ENCODE assay signal across 26 cellular contexts in genomic region chr16:47034455-47034854, GRCh38.
"Had no signal": no experiment of that assay in that cellular context is flagged by ENCODE, and none has a peak within 500 bp of the region (broad histone marks: within the 10 kb centered on the region; RNA-seq: fewer than 3 reads in every experiment).

No MANE protein-coding gene starts in this region.

- H3K9me3 Mint-ChIP-seq: activated B cell treated with CpG ODN at 0.5 μM for 24 hours; activated CD4-positive, alpha-beta T cell treated with anti-CD3 and anti-CD28 coated beads, Interleukin-2, amount 10 ng/mL, durations not matched to agents 24 days and 14 days; activated naive CD4-positive, alpha-beta T cell treated with anti-CD3 and anti-CD28 coated beads, Interleukin-2, amount 10 ng/mL, durations not matched to agents 7 days and 5 days; activated naive CD8-positive, alpha-beta T cell treated with anti-CD3 and anti-CD28 coated beads, Interleukin-2, amount 10 ng/mL, durations not matched to agents 7 days and 5 days; activated T-cell treated with anti-CD3 and anti-CD28 coated beads, Interleukin-2, amount 50 U/mL, for 4 hours; T-helper 1 cell treated with Interleukin-12 subunit alpha and Interleukin-12 subunit beta and Interleukin-4 antibody, amounts not matched to agents 30 μg/mL and 1 μg/mL, for 36 hours had no signal

- FAIRE-seq: RCC 7860 had no signal

- H3K4me3 ChIP-seq: adrenal gland, breast epithelium, MG63 had no signal

- H3K9me3 ChIP-seq: adrenal gland, breast epithelium, MG63 had no signal

- H3K36me3 Mint-ChIP-seq: activated naive CD4-positive, alpha-beta T cell treated with anti-CD3 and anti-CD28 coated beads, Interleukin-2, amount 10 ng/mL, durations not matched to agents 7 days and 5 days; activated naive CD8-positive, alpha-beta T cell treated with anti-CD3 and anti-CD28 coated beads, Interleukin-2, amount 10 ng/mL, durations not matched to agents 7 days and 5 days had no signal

- H3K27me3 ChIP-seq: adrenal gland, breast epithelium, MG63 had no signal

- H3K36me3 ChIP-seq: adrenal gland, breast epithelium, MG63 had no signal

- H3K27ac Mint-ChIP-seq: activated B cell treated with CpG ODN at 0.5 μM for 24 hours; activated CD4-positive, alpha-beta T cell treated with anti-CD3 and anti-CD28 coated beads, Interleukin-2, amount 10 ng/mL, durations not matched to agents 24 days and 14 days; activated naive CD4-positive, alpha-beta T cell treated with anti-CD3 and anti-CD28 coated beads, Interleukin-2, amount 10 ng/mL, durations not matched to agents 7 days and 5 days; activated naive CD8-positive, alpha-beta T cell treated with anti-CD3 and anti-CD28 coated beads, Interleukin-2, amount 10 ng/mL, durations not matched to agents 7 days and 5 days; T-helper 1 cell treated with Interleukin-12 subunit alpha and Interleukin-12 subunit beta and Interleukin-4 antibody, amounts not matched to agents 30 μg/mL and 1 μg/mL, for 36 hours had no signal

- H3K27ac ChIP-seq: adrenal gland, breast epithelium had no signal

- H3K4me1 ChIP-seq: breast epithelium had no signal

- ATAC-seq: activated T-cell treated with anti-CD3 and anti-CD28 coated beads, Interleukin-2, amount 50 U/mL, for 4 hours; PC-3 had no signal

- DNase-seq: activated B cell treated with CpG ODN at 0.5 μM for 24 hours; activated CD4-positive, alpha-beta T cell treated with anti-CD3 and anti-CD28 coated beads for 1 hour; activated CD4-positive, alpha-beta T cell treated with anti-CD3 and anti-CD28 coated beads, Interleukin-2, amount 10 ng/mL, durations not matched to agents 24 days and 14 days; activated CD4-positive, alpha-beta T cell treated with anti-CD3 and anti-CD28 coated beads, Interleukin-2, amount 50 U/mL, for 48 hours; activated CD8-positive, alpha-beta memory T cell treated with anti-CD3 and anti-CD28 coated beads for 24 hours; activated gamma-delta T cell; activated naive CD4-positive, alpha-beta T cell treated with anti-CD3 and anti-CD28 coated beads, Interleukin-2, amount 10 ng/mL, durations not matched to agents 7 days and 5 days; activated naive CD8-positive, alpha-beta T cell treated with anti-CD3 and anti-CD28 coated beads, Interleukin-2, amount 10 ng/mL, durations not matched to agents 7 days and 5 days; activated T-cell treated with anti-CD3 and anti-CD28 coated beads, Interleukin-2, amount 50 U/mL, for 4 hours; adrenal gland; aorta; caudate nucleus; MG63; MV-4-11; NCI-H1092 treated with DMSO at 0.1 percent for 48 hours; NCI-H1436; NCI-H1694 treated with DMSO at 0.1 percent for 48 hours; NCI-H2029 treated with DMSO at 0.1 percent for 48 hours; NCI-H446; NCI-H524; PC-3; SHP77 treated with DMSO at 0.1 percent for 48 hours; T-helper 9 cell had no signal

- H3K4me3 Mint-ChIP-seq: activated B cell treated with CpG ODN at 0.5 μM for 24 hours; activated CD4-positive, alpha-beta T cell treated with anti-CD3 and anti-CD28 coated beads, Interleukin-2, amount 10 ng/mL, durations not matched to agents 24 days and 14 days; activated naive CD4-positive, alpha-beta T cell treated with anti-CD3 and anti-CD28 coated beads, Interleukin-2, amount 10 ng/mL, durations not matched to agents 7 days and 5 days; activated naive CD8-positive, alpha-beta T cell treated with anti-CD3 and anti-CD28 coated beads, Interleukin-2, amount 10 ng/mL, durations not matched to agents 7 days and 5 days; activated T-cell treated with anti-CD3 and anti-CD28 coated beads, Interleukin-2, amount 50 U/mL, for 4 hours; T-helper 1 cell treated with Interleukin-12 subunit alpha and Interleukin-12 subunit beta and Interleukin-4 antibody, amounts not matched to agents 30 μg/mL and 1 μg/mL, for 36 hours had no signal
